25 cellular contexts compared by ENCODE assay signal in genomic region chr1:214702561-214702960, GRCh38.
"Had no signal": no experiment of that assay in that cellular context is flagged by ENCODE, and none has a peak within 500 bp of the region (broad histone marks: within the 10 kb centered on the region; RNA-seq: fewer than 3 reads in every experiment).

No MANE protein-coding gene starts in this region.

- DNase-seq: activated CD4-positive, alpha-beta T cell treated with anti-CD3 and anti-CD28 coated beads for 36 hours; activated CD4-positive, alpha-beta T cell treated with anti-CD3 and anti-CD28 coated beads, Interleukin-2, amount 50 U/mL, for 4 hours; activated CD8-positive, alpha-beta memory T cell treated with anti-CD3 and anti-CD28 coated beads, Interleukin-2, amount 10 ng/mL, durations not matched to agents 7 days and 5 days; activated CD8-positive, alpha-beta T cell treated with anti-CD3 and anti-CD28 coated beads, Interleukin-2, amount 10 ng/mL, durations not matched to agents 7 days and 5 days; activated effector memory CD4-positive, alpha-beta T cell treated with Interleukin-2 at 50 U/mL for 16 hours; activated naive CD4-positive, alpha-beta T cell; activated T-cell treated with anti-CD3 and anti-CD28 coated beads, Interleukin-2, amount 50 U/mL, for 24 hours; aorta; MG63; MV-4-11; NCI-H1092 treated with DMSO at 0.1 percent for 48 hours; NCI-H1436; NCI-H1694 treated with DMSO at 0.1 percent for 48 hours; NCI-H2029 treated with DMSO at 0.1 percent for 48 hours; NCI-H345; NCI-H510A; NCI-H526 treated with DMSO at 0.1 percent for 48 hours; NCI-H82; Right ventricle myocardium superior; SJCRH30; SK-N-SH; T-helper 1 cell; WERI-Rb-1 had no signal

- ATAC-seq: activated CD4-positive, alpha-beta T cell treated with anti-CD3 and anti-CD28 coated beads for 36 hours; activated CD8-positive, alpha-beta memory T cell treated with anti-CD3 and anti-CD28 coated beads, Interleukin-2, amount 10 ng/mL, durations not matched to agents 7 days and 5 days; activated CD8-positive, alpha-beta T cell treated with anti-CD3 and anti-CD28 coated beads, Interleukin-2, amount 10 ng/mL, durations not matched to agents 7 days and 5 days had no signal

- H3K4me3 ChIP-seq: cardiac muscle cell, MG63, SJCRH30 had no signal

- H3K27ac ChIP-seq: cardiac muscle cell, RWPE1, SJCRH30, WERI-Rb-1 had no signal

- H3K9me3 ChIP-seq: SJCRH30 had no signal

- H3K4me1 ChIP-seq: SJCRH30 had no signal

- H3K4me2 ChIP-seq: SK-N-SH had no signal

- H3K9ac ChIP-seq: SK-N-SH had no signal

- H3K27me3 ChIP-seq: cardiac muscle cell, MG63, SJCRH30 had no signal

- H3K36me3 ChIP-seq: cardiac muscle cell, MG63, SJCRH30, WERI-Rb-1 had no signal
